19 cellular contexts compared by ENCODE assay signal in the genomic region with DNA sequence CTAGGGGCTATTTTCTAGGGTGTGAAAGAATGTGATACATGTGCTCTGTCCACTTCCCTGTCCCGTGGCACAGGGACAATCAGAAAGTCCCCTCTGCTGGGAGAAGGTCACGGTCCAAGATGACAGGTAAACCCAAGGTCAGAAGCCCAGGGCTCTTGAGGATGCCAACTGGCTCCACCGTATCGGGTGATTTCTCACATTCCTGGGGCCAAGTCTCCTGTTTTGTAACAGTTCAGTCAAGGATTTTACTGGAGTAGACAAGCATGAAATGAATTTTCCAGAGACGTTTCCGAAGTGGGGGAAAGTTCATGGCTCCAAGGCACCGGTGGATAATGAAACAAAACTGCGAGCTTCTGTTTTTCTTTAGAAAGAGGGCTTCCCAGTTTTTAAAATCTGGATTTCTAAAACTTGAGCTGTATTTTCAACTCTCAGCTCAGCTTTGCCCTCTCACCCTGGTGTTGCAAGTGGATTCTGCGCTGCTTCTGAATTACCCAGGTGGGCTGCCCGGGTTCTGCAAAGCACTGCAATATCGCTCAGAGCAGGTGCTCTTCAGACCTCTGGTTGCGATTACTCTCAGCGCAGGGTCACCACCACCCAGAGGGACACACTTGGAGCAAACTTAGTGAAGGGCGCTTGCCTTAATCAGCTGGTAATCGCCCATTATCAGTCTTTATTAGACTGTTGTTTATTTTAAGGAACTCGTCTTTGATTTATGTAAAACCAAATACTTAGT.
A peak's percentile ranks its signal among the peaks of the same experiment; 100 is the strongest.
DNase-seq lines count a peak whose midpoint lies in the region; ATAC-seq, FAIRE-seq and TF ChIP-seq lines count a peak whose summit lies in the region.
"Had no signal": no experiment of that assay in that cellular context is flagged by ENCODE, and none has a peak within 500 bp of the region (broad histone marks: within the 10 kb centered on the region; RNA-seq: fewer than 3 reads in every experiment).

No MANE protein-coding gene starts in this region.

- DNase-seq in GM03348 (ENCODE audit: low spot score): peak; percentile 10
- DNase-seq in left lobe of liver (ENCODE audit: low spot score): no peak
- no peak for DNase-seq in sigmoid colon
- no peak for DNase-seq in NOMO-1 (lab: John Stamatoyannopoulos, UW; ENCODE audit: unreplicated experiment in 2 of 2)
- DNase-seq in G401 (ENCODE audit: low spot score): no peak
- DNase-seq in SW480 (ENCODE audit: low spot score): no peak
- no peak for DNase-seq in RPMI8226
- DNase-seq: activated CD8-positive, alpha-beta memory T cell treated with anti-CD3 and anti-CD28 coated beads, Interleukin-2, amount 10 ng/mL, durations not matched to agents 7 days and 5 days; activated effector memory CD4-positive, alpha-beta T cell treated with Interleukin-2 at 50 U/mL for 16 hours; colonic mucosa; COR-L47; erythroblast; GF-D8; NCI-H1105 treated with DMSO at 0.1 percent for 48 hours; stimulated activated naive B cell treated with anti-CD40 and anti-IgM and Interleukin-4, amounts not matched to agents 10 μg/mL and 1 μg/mL and 100 μg/mL, for 72 hours had no signal

- H3K27ac ChIP-seq in sigmoid colon: peak overlapping the region in 2 of 4 donors; percentile 45 to 52
- H3K27ac ChIP-seq: colonic mucosa had no signal

- no peaks in the 10 kb centered on the region for H3K27me3 ChIP-seq in sigmoid colon
- H3K27me3 ChIP-seq: colonic mucosa had no signal

- H3K36me3 ChIP-seq in sigmoid colon: no peaks in the 10 kb centered on the region
- H3K36me3 ChIP-seq: colonic mucosa had no signal

- no peak for TF ChIP-seq EP300 in sigmoid colon (IDR thresholded peaks at IDR 0.05)

- H3K4me1 ChIP-seq in sigmoid colon: peaks cover 0 to 14% (median 6%) of the 10 kb centered on the region in 4 donors
- H3K4me1 ChIP-seq: colonic mucosa had no signal

- peak; percentile 11 for FAIRE-seq in TTC549 (lab: Jason Lieb, UNC)
- FAIRE-seq: astrocyte, K562 had no signal

- WGBS in sigmoid colon, 2 donors: 81 to 85% methylated on average over 16 of the region's 16 CpGs

- no peak for TF ChIP-seq POLR2A in sigmoid colon (IDR thresholded peaks at IDR 0.05)

- TF ChIP-seq CTCF in sigmoid colon (IDR thresholded peaks at IDR 0.05): no peak

- in situ Hi-C loops in G401 (cut with HindIII; ENCODE audit: low sequenced_read_pairs): no loop called here

- peak overlapping the region in 3 of 4 donors; percentile 22 to 37 (median 30) for H3K4me3 ChIP-seq in sigmoid colon
- H3K4me3 ChIP-seq: colonic mucosa, K562 had no signal

- intact Hi-C loops in sigmoid colon (cut with DNase I): loop anchor here (10.0 kb wide), 1 partner anchor 148 kb away; no protein-coding TSS in a partner anchor

- no peaks in the 10 kb centered on the region for H3K9me3 ChIP-seq in sigmoid colon
- H3K9me3 ChIP-seq: colonic mucosa had no signal

- peak; percentile 86 for ATAC-seq in left lobe of liver
- ATAC-seq: activated CD8-positive, alpha-beta memory T cell treated with anti-CD3 and anti-CD28 coated beads, Interleukin-2, amount 10 ng/mL, durations not matched to agents 7 days and 5 days; K562; natural killer cell treated with Interleukin-12 subunit alpha and Interleukin-12 subunit beta and Interleukin-15 and Interleukin-18, amount 100 ng/mL, for 72 hours; stimulated activated naive B cell treated with anti-CD40 and anti-IgM and Interleukin-4, amounts not matched to agents 10 μg/mL and 1 μg/mL and 100 μg/mL, for 72 hours had no signal
